In the genomic region with DNA sequence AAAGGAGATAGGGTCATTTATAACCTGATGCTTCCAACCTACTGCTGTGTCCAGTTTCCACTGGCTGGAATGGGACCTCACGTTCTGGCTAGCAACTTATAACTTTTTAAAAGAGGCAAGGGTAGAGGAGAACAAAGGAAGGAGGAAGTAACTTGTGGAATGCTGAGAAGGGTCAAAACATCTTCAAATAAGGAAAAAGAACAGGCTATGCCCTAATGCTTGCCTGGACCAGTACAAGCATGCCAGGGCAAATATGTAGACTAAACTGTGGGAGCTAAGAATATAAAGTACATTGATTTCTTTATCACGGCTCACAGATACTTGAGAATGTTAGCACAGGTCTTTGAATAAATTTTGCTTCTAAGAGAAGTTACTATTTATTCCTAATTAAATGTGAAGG, we compare ENCODE assay signal across 10 cellular contexts. TPM values are rescaled to one million over a fixed set of nuclear protein-coding genes. Genes with fewer than 3 reads are reported as not detected.
DNase-seq lines count a peak whose midpoint lies in the region; ATAC-seq and TF ChIP-seq lines count a peak whose summit lies in the region.
"Had no signal": no experiment of that assay in that cellular context is flagged by ENCODE, and none has a peak within 500 bp of the region (broad histone marks: within the 10 kb centered on the region; RNA-seq: fewer than 3 reads in every experiment).

No MANE protein-coding gene starts in this region.

- peaks cover 29% of the 10 kb centered on the region for H3K4me1 Mint-ChIP-seq in stimulated activated naive CD8-positive, alpha-beta T cell treated with anti-CD3 and anti-CD28 coated beads, Interleukin-15, Interleukin-2, amounts not matched to agents 100 ng/mL and 50 ng/mL, for 24 hours (ENCODE audit: low read depth)
- peaks cover 26% of the 10 kb centered on the region for H3K4me1 Mint-ChIP-seq in stimulated activated naive CD8-positive, alpha-beta T cell treated with anti-CD3 and anti-CD28 coated beads, Interleukin-15, amount 100 ng/mL, for 72 hours
- peaks cover 27% of the 10 kb centered on the region for H3K4me1 Mint-ChIP-seq in activated naive CD8-positive, alpha-beta T cell treated with anti-CD3 and anti-CD28 coated beads, Interleukin-2, amount 50 U/mL, for 24 hours

- H3K27me3 Mint-ChIP-seq in stimulated activated naive CD8-positive, alpha-beta T cell treated with anti-CD3 and anti-CD28 coated beads, Interleukin-15, Interleukin-2, amounts not matched to agents 100 ng/mL and 50 ng/mL, for 24 hours = no peaks in the 10 kb centered on the region
- no peaks in the 10 kb centered on the region for H3K27me3 Mint-ChIP-seq in stimulated activated naive CD8-positive, alpha-beta T cell treated with anti-CD3 and anti-CD28 coated beads, Interleukin-15, amount 100 ng/mL, for 72 hours
- H3K27me3 Mint-ChIP-seq in activated naive CD8-positive, alpha-beta T cell treated with anti-CD3 and anti-CD28 coated beads, Interleukin-2, amount 50 U/mL, for 24 hours = peaks cover 3% of the 10 kb centered on the region

- peak overlapping the region; percentile 95 for H3K27ac ChIP-seq in vagina

- no peaks in the 10 kb centered on the region for H3K27me3 ChIP-seq in vagina

- ATAC-seq in stimulated activated naive CD8-positive, alpha-beta T cell treated with anti-CD3 and anti-CD28 coated beads, Interleukin-15, amount 100 ng/mL, for 72 hours = no peak
- no peak for ATAC-seq in activated naive CD8-positive, alpha-beta T cell treated with anti-CD3 and anti-CD28 coated beads, Interleukin-2, amount 50 U/mL, for 24 hours

- no peak for DNase-seq in stimulated activated naive CD8-positive, alpha-beta T cell treated with anti-CD3 and anti-CD28 coated beads, Interleukin-15, amount 100 ng/mL, for 72 hours
- DNase-seq in activated naive CD8-positive, alpha-beta T cell treated with anti-CD3 and anti-CD28 coated beads, Interleukin-2, amount 50 U/mL, for 24 hours = no peak
- DNase-seq in left kidney (ENCODE audit: low read depth, low spot score) (peak; percentile 24), vagina (ENCODE audit: extremely low spot score in 2 of 2) (no peak), mucosa of gallbladder (ENCODE audit: low spot score) (no peak), hippocampal formation (lab: John Stamatoyannopoulos, UW) (no peak), epidermal melanocyte (ENCODE audit: insufficient read length, low spot score) (no peak)
- DNase-seq: DMS53, NCI-H1105 had no signal

- H3K27ac Mint-ChIP-seq in stimulated activated naive CD8-positive, alpha-beta T cell treated with anti-CD3 and anti-CD28 coated beads, Interleukin-15, Interleukin-2, amounts not matched to agents 100 ng/mL and 50 ng/mL, for 24 hours = no peak overlapping the region
- peak overlapping the region in 1 of 2 donors; percentile 33 for H3K27ac Mint-ChIP-seq in stimulated activated naive CD8-positive, alpha-beta T cell treated with anti-CD3 and anti-CD28 coated beads, Interleukin-15, amount 100 ng/mL, for 72 hours
- H3K27ac Mint-ChIP-seq in activated naive CD8-positive, alpha-beta T cell treated with anti-CD3 and anti-CD28 coated beads, Interleukin-2, amount 50 U/mL, for 24 hours = no peak overlapping the region

- TF ChIP-seq CTCF in vagina (IDR thresholded peaks at IDR 0.05) = no peak

- H3K9me3 Mint-ChIP-seq in stimulated activated naive CD8-positive, alpha-beta T cell treated with anti-CD3 and anti-CD28 coated beads, Interleukin-15, Interleukin-2, amounts not matched to agents 100 ng/mL and 50 ng/mL, for 24 hours = no peaks in the 10 kb centered on the region
- H3K9me3 Mint-ChIP-seq in stimulated activated naive CD8-positive, alpha-beta T cell treated with anti-CD3 and anti-CD28 coated beads, Interleukin-15, amount 100 ng/mL, for 72 hours = peaks cover 0 to 5% of the 10 kb centered on the region in 2 donors
- H3K9me3 Mint-ChIP-seq in activated naive CD8-positive, alpha-beta T cell treated with anti-CD3 and anti-CD28 coated beads, Interleukin-2, amount 50 U/mL, for 24 hours = no peaks in the 10 kb centered on the region

- H3K9me3 ChIP-seq in vagina = no peaks in the 10 kb centered on the region

- no peak for TF ChIP-seq POLR2A in vagina (IDR thresholded peaks at IDR 0.05)

- H3K4me3 ChIP-seq in vagina = no peak overlapping the region

- H3K36me3 ChIP-seq in vagina = peaks cover 5 to 19% of the 10 kb centered on the region in 2 donors

- peaks cover 30% of the 10 kb centered on the region for H3K4me1 ChIP-seq in vagina

- peak overlapping the region; percentile 43 for H3K4me3 Mint-ChIP-seq in stimulated activated naive CD8-positive, alpha-beta T cell treated with anti-CD3 and anti-CD28 coated beads, Interleukin-15, Interleukin-2, amounts not matched to agents 100 ng/mL and 50 ng/mL, for 24 hours
- peak overlapping the region in 1 of 2 donors; percentile 63 for H3K4me3 Mint-ChIP-seq in stimulated activated naive CD8-positive, alpha-beta T cell treated with anti-CD3 and anti-CD28 coated beads, Interleukin-15, amount 100 ng/mL, for 72 hours
- peak overlapping the region; percentile 33 for H3K4me3 Mint-ChIP-seq in activated naive CD8-positive, alpha-beta T cell treated with anti-CD3 and anti-CD28 coated beads, Interleukin-2, amount 50 U/mL, for 24 hours

- intact Hi-C loops in vagina (cut with DNase I) = no loop called here

- H3K36me3 Mint-ChIP-seq in stimulated activated naive CD8-positive, alpha-beta T cell treated with anti-CD3 and anti-CD28 coated beads, Interleukin-15, Interleukin-2, amounts not matched to agents 100 ng/mL and 50 ng/mL, for 24 hours (ENCODE audit: low read depth) = peaks cover 34% of the 10 kb centered on the region
- H3K36me3 Mint-ChIP-seq in activated naive CD8-positive, alpha-beta T cell treated with anti-CD3 and anti-CD28 coated beads, Interleukin-2, amount 50 U/mL, for 24 hours (ENCODE audit: low read depth) = peaks cover 32% of the 10 kb centered on the region

RNA-seq across cellular contexts. Expression of gene ZNF561, which starts 1.5 kb away (rescaled TPM):
- total RNA-seq in vagina (29.2 TPM), mucosa of gallbladder (54.2 TPM)

RNA-seq across cellular contexts. Expression of gene ZNF121, which starts 38.2 kb away (rescaled TPM):
- total RNA-seq in vagina (36.6 TPM), mucosa of gallbladder (24.3 TPM)

RNA-seq across cellular contexts. Expression of gene ZNF562, which starts 52.4 kb away (rescaled TPM):
- 36.3 TPM for total RNA-seq in vagina
- 34.5 TPM for total RNA-seq in mucosa of gallbladder
